ENCODE assay signal across 16 cellular contexts in the genomic region with DNA sequence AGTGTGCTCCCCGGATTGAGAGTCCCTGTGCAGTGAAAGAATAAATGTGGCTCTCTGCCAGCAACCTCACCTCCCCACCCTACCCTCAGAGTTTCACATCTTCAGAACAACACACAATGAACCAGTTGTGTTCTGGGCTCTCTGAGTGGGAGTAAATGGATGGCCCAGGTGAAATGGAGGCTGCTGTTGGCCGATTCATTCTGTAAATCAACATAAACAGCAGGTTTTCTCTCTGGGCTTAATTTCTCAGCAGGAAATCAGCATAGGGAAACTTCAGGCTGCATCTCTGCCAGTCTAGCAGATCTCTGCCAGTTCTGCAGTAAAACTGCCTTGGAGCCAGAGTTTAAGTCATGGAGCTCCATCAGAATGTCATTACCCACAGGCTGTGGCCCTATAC. TPM values are rescaled to one million over a fixed set of nuclear protein-coding genes. Genes with fewer than 3 reads are reported as not detected.
DNase-seq lines count a peak whose midpoint lies in the region; ATAC-seq and TF ChIP-seq lines count a peak whose summit lies in the region.
"Had no signal": no experiment of that assay in that cellular context is flagged by ENCODE, and none has a peak within 500 bp of the region (broad histone marks: within the 10 kb centered on the region; RNA-seq: fewer than 3 reads in every experiment).

No MANE protein-coding gene starts in this region.

- H2BK15ac ChIP-seq in H9 (ENCODE audit: low read depth, low read length) (no peak overlapping the region), mesenchymal stem cell (ENCODE audit: low read depth, poor library complexity, severe bottlenecking) (no peak overlapping the region)

- H2AK5ac ChIP-seq in H9 (ENCODE audit: insufficient read length, low read length), result no peak overlapping the region
- no peak overlapping the region for H2AK5ac ChIP-seq in mesenchymal stem cell (ENCODE audit: low read length, severe bottlenecking)

- H4K20me1 ChIP-seq in H9 (ENCODE audit: control insufficient read depth, insufficient read depth, insufficient read length), result no peaks in the 10 kb centered on the region

- H3K27me3 ChIP-seq in CD4-positive, alpha-beta memory T cell (ENCODE audit: insufficient read depth, low read length), result no peaks in the 10 kb centered on the region
- no peaks in the 10 kb centered on the region for H3K27me3 ChIP-seq in H9 (ENCODE audit: insufficient read depth, low read length)
- H3K27me3 ChIP-seq in mesenchymal stem cell (ENCODE audit: control insufficient read depth in 1 of 2, insufficient read depth in 1 of 2, low read length in 2 of 2), result peaks cover 0 to 4% of the 10 kb centered on the region in 2 experiments
- H3K27me3 ChIP-seq: gastrocnemius medialis had no signal

- no peak for ATAC-seq in GM18867 (IDR thresholded peaks at IDR 0.05; ENCODE audit: unreplicated experiment)
- ATAC-seq: gastrocnemius medialis, left lobe of liver had no signal

- H3K23me2 ChIP-seq in H9 (ENCODE audit: insufficient read length, low read depth, low read length, poor library complexity, severe bottlenecking), result no peaks in the 10 kb centered on the region

- H3K4me3 Mint-ChIP-seq in CD4-positive, alpha-beta memory T cell, result peak overlapping the region in 6 of 8 donors; percentile 25 to 69 (median 53)
- peak overlapping the region in 1 of 2 experiments; percentile 66; a peak in 2 of 5 replicates for H3K4me3 Mint-ChIP-seq in H9
- H3K4me3 Mint-ChIP-seq in activated T-helper 1 cell treated with anti-CD3 and anti-CD28 coated beads, Interleukin-12 subunit alpha, Interleukin-12 subunit beta, Interleukin-2, Interleukin-4 antibody, amounts not matched to agents 30 ng/mL and 10 ng/mL and 1 ng/mL, durations not matched to agents 14 hours and 24 hours and 36 hours, result peak overlapping the region; percentile 46

- H4K8ac ChIP-seq in H9 (replicated peaks; ENCODE audit: insufficient read length, low read depth, low read length) (no peak overlapping the region), mesenchymal stem cell (ENCODE audit: low read length) (peak overlapping the region; percentile 35)

- H3K4me2 ChIP-seq in H9 (ENCODE audit: insufficient read depth, insufficient read length, low read length) (no peak overlapping the region), mesenchymal stem cell (ENCODE audit: low read length, poor library complexity, severe bottlenecking) (no peak overlapping the region)
- H3K4me2 ChIP-seq: PC-9 had no signal

- no peak for DNase-seq in CD4-positive, alpha-beta memory T cell
- DNase-seq in H9 (no peak), mesenchymal stem cell (no peak), erythroblast (lab: John Stamatoyannopoulos, UW) (no peak), DMS79 treated with DMSO at 0.1 percent for 48 hours (lab: John Stamatoyannopoulos, UW) (no peak)
- no peak for DNase-seq in activated T-helper 1 cell treated with anti-CD3 and anti-CD28 coated beads, Interleukin-12 subunit alpha, Interleukin-12 subunit beta, Interleukin-2, Interleukin-4 antibody, amounts not matched to agents 30 ng/mL and 10 ng/mL and 1 ng/mL, durations not matched to agents 14 hours and 24 hours and 36 hours (ENCODE audit: low spot score)
- DNase-seq in activated effector memory CD4-positive, alpha-beta T cell treated with anti-CD3 and anti-CD28 coated beads, Interleukin-2, amount 50 U/mL, for 16 hours, result no peak
- DNase-seq: dermis blood vessel endothelial cell; gastrocnemius medialis; NCI-H2029; PC-9; stimulated activated naive CD4-positive, alpha-beta T cell treated with Interleukin-2 at 50 U/mL for 16 hours had no signal

- H3K4me3 ChIP-seq in CD4-positive, alpha-beta memory T cell (ENCODE audit: low read length in 2 of 2), result no peak overlapping the region
- H3K4me3 ChIP-seq in mesenchymal stem cell (ENCODE audit: insufficient read depth in 1 of 2, low read depth in 1 of 2, low read length in 2 of 2), result no peak overlapping the region
- H3K4me3 ChIP-seq: gastrocnemius medialis, HAP-1, PC-9 had no signal

- intact Hi-C loops in CD4-positive, alpha-beta memory T cell (cut with micrococcal nuclease), result no loop called here
- intact Hi-C loops in activated T-helper 1 cell treated with anti-CD3 and anti-CD28 coated beads, Interleukin-12 subunit alpha, Interleukin-12 subunit beta, Interleukin-2, Interleukin-4 antibody, amounts not matched to agents 30 ng/mL and 10 ng/mL and 1 ng/mL, durations not matched to agents 14 hours and 24 hours and 36 hours (cut with micrococcal nuclease), result no loop called here

- H2BK5ac ChIP-seq in H9 (ENCODE audit: insufficient read length, low read length), result no peak overlapping the region
- no peak overlapping the region for H2BK5ac ChIP-seq in mesenchymal stem cell (ENCODE audit: low read depth, low read length, poor library complexity, severe bottlenecking)

- H4K5ac ChIP-seq in H9 (ENCODE audit: insufficient read length, low read depth, low read length), result no peak overlapping the region

- H3K27ac ChIP-seq in CD4-positive, alpha-beta memory T cell (ENCODE audit: low read depth, low read length), result no peak overlapping the region
- H3K27ac ChIP-seq in H9 (ENCODE audit: insufficient read length, low read depth, low read length), result no peak overlapping the region
- H3K27ac ChIP-seq in mesenchymal stem cell (ENCODE audit: low read length, poor library complexity, severe bottlenecking), result no peak overlapping the region
- H3K27ac ChIP-seq: gastrocnemius medialis, parathyroid adenoma, PC-9 had no signal

- H2AFZ ChIP-seq in H9 (ENCODE audit: low read length), result no peak overlapping the region
- H2AFZ ChIP-seq in mesenchymal stem cell (ENCODE audit: low read depth, low read length), result no peak overlapping the region
- H2AFZ ChIP-seq: parathyroid adenoma, PC-9 had no signal

- H3T11ph ChIP-seq in H9 (ENCODE audit: low read length), result no peak overlapping the region

- CTCF ChIA-PET in CD4-positive, alpha-beta memory T cell (lab: Charles Lee; ENCODE audit: partially characterized antibody), result interaction anchor here (1.1 to 1.4 kb wide), 2 partner anchors 72 to 117 kb away, joined by 5 to 6 read pairs; no protein-coding TSS in a partner anchor

- H3K4me1 ChIP-seq in CD4-positive, alpha-beta memory T cell (ENCODE audit: insufficient read depth, low read length), result peaks cover 47% of the 10 kb centered on the region
- H3K4me1 ChIP-seq in H9 (ENCODE audit: insufficient read depth, low read length) (no peaks in the 10 kb centered on the region; the same call in 1 of the 2 replicates), mesenchymal stem cell (ENCODE audit: control insufficient read depth, insufficient read depth, low read depth, low read length) (peaks cover 7% of the 10 kb centered on the region)
- H3K4me1 ChIP-seq: gastrocnemius medialis, parathyroid adenoma had no signal

- peaks cover 10 to 14% of the 10 kb centered on the region in 2 donors for H3K36me3 Mint-ChIP-seq in CD4-positive, alpha-beta memory T cell
- H3K36me3 Mint-ChIP-seq in H9 (ENCODE audit: insufficient read depth in 1 of 3, low read depth in 3 of 3), result peaks cover 10 to 60% (median 53%) of the 10 kb centered on the region in 3 experiments; a peak in 6 of 7 replicates
- peaks cover 61% of the 10 kb centered on the region for H3K36me3 Mint-ChIP-seq in activated T-helper 1 cell treated with anti-CD3 and anti-CD28 coated beads, Interleukin-12 subunit alpha, Interleukin-12 subunit beta, Interleukin-2, Interleukin-4 antibody, amounts not matched to agents 30 ng/mL and 10 ng/mL and 1 ng/mL, durations not matched to agents 14 hours and 24 hours and 36 hours (ENCODE audit: low read depth)

- no peak overlapping the region for H3K18ac ChIP-seq in H9 (ENCODE audit: insufficient read length, low read depth, low read length)
- H3K18ac ChIP-seq in mesenchymal stem cell (ENCODE audit: low read depth in 1 of 2, low read length in 2 of 2), result peak overlapping the region in 1 of 2 experiments; percentile 14

- H4K91ac ChIP-seq in H9 (ENCODE audit: insufficient read length, low read depth, low read length) (no peak overlapping the region), mesenchymal stem cell (ENCODE audit: low read length) (no peak overlapping the region)

- no peaks in the 10 kb centered on the region for H3K79me2 ChIP-seq in H9 (ENCODE audit: insufficient read depth, low read length)
- H3K79me2 ChIP-seq: parathyroid adenoma had no signal

- POLR2A ChIA-PET in CD4-positive, alpha-beta memory T cell (lab: Charles Lee; ENCODE audit: partially characterized antibody), result interaction anchor here (1.2 to 1.7 kb wide), 2 partner anchors 26 to 38 kb away, joined by 3 to 4 read pairs; no protein-coding TSS in a partner anchor

- no peak overlapping the region for H3K56ac ChIP-seq in H9 (ENCODE audit: insufficient read length, low read depth, low read length)

- peaks cover 14 to 38% (median 27%) of the 10 kb centered on the region in 4 donors for H3K4me1 Mint-ChIP-seq in CD4-positive, alpha-beta memory T cell
- peaks cover 39 to 54% of the 10 kb centered on the region in 2 experiments for H3K4me1 Mint-ChIP-seq in H9
- H3K4me1 Mint-ChIP-seq in activated T-helper 1 cell treated with anti-CD3 and anti-CD28 coated beads, Interleukin-12 subunit alpha, Interleukin-12 subunit beta, Interleukin-2, Interleukin-4 antibody, amounts not matched to agents 30 ng/mL and 10 ng/mL and 1 ng/mL, durations not matched to agents 14 hours and 24 hours and 36 hours (ENCODE audit: low read depth), result peaks cover 95% of the 10 kb centered on the region

- H3K4ac ChIP-seq in H9 (ENCODE audit: low read depth, low read length) (no peak overlapping the region), mesenchymal stem cell (ENCODE audit: low read depth in 1 of 2, low read length in 2 of 2) (no peak overlapping the region)

- H3K36me3 ChIP-seq in CD4-positive, alpha-beta memory T cell (ENCODE audit: insufficient read depth, low read length), result no peaks in the 10 kb centered on the region
- no peaks in the 10 kb centered on the region for H3K36me3 ChIP-seq in mesenchymal stem cell (ENCODE audit: control insufficient read depth in 1 of 2, insufficient read depth in 2 of 2, low read depth in 1 of 2, low read length in 2 of 2)
- H3K36me3 ChIP-seq: gastrocnemius medialis had no signal

- H2BK20ac ChIP-seq in H9 (ENCODE audit: low read depth, low read length, poor library complexity, severe bottlenecking), result no peak overlapping the region

- H3K9ac ChIP-seq in H9 (ENCODE audit: extremely low read depth, insufficient read length, low read length) (no peak overlapping the region), mesenchymal stem cell (ENCODE audit: low read length) (no peak overlapping the region)
- H3K9ac ChIP-seq: parathyroid adenoma had no signal

- no peaks in the 10 kb centered on the region for H3K9me3 Mint-ChIP-seq in CD4-positive, alpha-beta memory T cell
- no peaks in the 10 kb centered on the region for H3K9me3 Mint-ChIP-seq in H9
- no peaks in the 10 kb centered on the region for H3K9me3 Mint-ChIP-seq in activated T-helper 1 cell treated with anti-CD3 and anti-CD28 coated beads, Interleukin-12 subunit alpha, Interleukin-12 subunit beta, Interleukin-2, Interleukin-4 antibody, amounts not matched to agents 30 ng/mL and 10 ng/mL and 1 ng/mL, durations not matched to agents 14 hours and 24 hours and 36 hours

- H3K23ac ChIP-seq in H9 (ENCODE audit: insufficient read length, low read depth, low read length), result no peak overlapping the region
- no peak overlapping the region for H3K23ac ChIP-seq in mesenchymal stem cell (ENCODE audit: low read length in 2 of 2)

- no peak for TF ChIP-seq POLR2A in erythroblast (IDR thresholded peaks at IDR 0.05; ENCODE audit: low read length)

- no peak for TF ChIP-seq CTCF in H9 (conservative IDR thresholded peaks at IDR 0.05)

- no peaks in the 10 kb centered on the region for H3K9me3 ChIP-seq in CD4-positive, alpha-beta memory T cell (ENCODE audit: control insufficient read depth in 1 of 2, low read length in 2 of 2)
- H3K9me3 ChIP-seq in H9 (ENCODE audit: control insufficient read depth, low read depth, low read length) (no peaks in the 10 kb centered on the region), mesenchymal stem cell (ENCODE audit: control insufficient read depth, low read length) (no peaks in the 10 kb centered on the region)
- H3K9me3 ChIP-seq: gastrocnemius medialis, HAP-1 had no signal

- no peak overlapping the region for H2BK12ac ChIP-seq in H9 (ENCODE audit: insufficient read length, low read depth, low read length)
- H2BK12ac ChIP-seq in mesenchymal stem cell (ENCODE audit: low read length in 2 of 2), result no peak overlapping the region

- peak overlapping the region in 6 of 7 donors; percentile 30 to 87 (median 80) for H3K27ac Mint-ChIP-seq in CD4-positive, alpha-beta memory T cell
- peak overlapping the region; percentile 57 to 98 (median 94); a peak in 6 of 7 replicates for H3K27ac Mint-ChIP-seq in H9
- H3K27ac Mint-ChIP-seq in activated T-helper 1 cell treated with anti-CD3 and anti-CD28 coated beads, Interleukin-12 subunit alpha, Interleukin-12 subunit beta, Interleukin-2, Interleukin-4 antibody, amounts not matched to agents 30 ng/mL and 10 ng/mL and 1 ng/mL, durations not matched to agents 14 hours and 24 hours and 36 hours, result peak overlapping the region; percentile 91

- no peaks in the 10 kb centered on the region for H3K27me3 Mint-ChIP-seq in CD4-positive, alpha-beta memory T cell
- no peaks in the 10 kb centered on the region for H3K27me3 Mint-ChIP-seq in H9 (ENCODE audit: low read depth)
- H3K27me3 Mint-ChIP-seq in activated T-helper 1 cell treated with anti-CD3 and anti-CD28 coated beads, Interleukin-12 subunit alpha, Interleukin-12 subunit beta, Interleukin-2, Interleukin-4 antibody, amounts not matched to agents 30 ng/mL and 10 ng/mL and 1 ng/mL, durations not matched to agents 14 hours and 24 hours and 36 hours (ENCODE audit: insufficient read depth), result no peaks in the 10 kb centered on the region

- no peaks in the 10 kb centered on the region for H3K79me1 ChIP-seq in H9 (ENCODE audit: insufficient read depth, low read depth, low read length, poor library complexity, severe bottlenecking)
- H3K79me1 ChIP-seq in mesenchymal stem cell (replicated peaks; ENCODE audit: low read length, poor library complexity, severe bottlenecking), result no peaks in the 10 kb centered on the region

- H2BK120ac ChIP-seq in H9 (ENCODE audit: low read depth, low read length, poor library complexity, severe bottlenecking) (no peak overlapping the region), mesenchymal stem cell (ENCODE audit: low read depth, low read length) (no peak overlapping the region)

- WGBS in H9 (ENCODE audit: extremely low coverage, insufficient read length, low lambda C conversion rate), result no CpG with 5 or more reads among the region's 2 CpGs
- WGBS in mesenchymal stem cell, result 63% methylated on average over 2 of the region's 2 CpGs

- no peak overlapping the region for H3K14ac ChIP-seq in H9 (ENCODE audit: insufficient read depth, low read length)
- H3K14ac ChIP-seq in mesenchymal stem cell (ENCODE audit: low read length in 2 of 2), result no peak overlapping the region

RNA-seq across cellular contexts. Expression of a gene that starts 54.6 kb away (rescaled TPM):
- 10 to 100 TPM; 37.2 to 40.3 TPM for total RNA-seq in CD4-positive, alpha-beta memory T cell
- polyA plus RNA-seq in CD4-positive, alpha-beta memory T cell, result 10 to 100 TPM in 1 of 2 donors, 1 to 10 TPM in 1; 1.6 to 11.6 TPM
- 35.1 and 35.7 TPM in 2 replicates for total RNA-seq in H9 (2021)
- total RNA-seq in activated T-helper 1 cell treated with anti-CD3 and anti-CD28 coated beads, Interleukin-12 subunit alpha, Interleukin-12 subunit beta, Interleukin-2, Interleukin-4 antibody, amounts not matched to agents 30 ng/mL and 10 ng/mL and 1 ng/mL, durations not matched to agents 14 hours and 24 hours and 36 hours, result 530 and 545 TPM in 2 replicates
- 58.9 TPM for polyA plus RNA-seq in mesenchymal stem cell (2013, experiment 1 of 2)
- polyA plus RNA-seq in mesenchymal stem cell (2013, experiment 2 of 2), result 58.5 TPM

Comparison
In these comparisons a context has a peak if more than half of its experiments do, and no peak if none do; other contexts are left out.
1. RNA of a gene that starts 54.6 kb away (total RNA-seq): 530 to 545 TPM in activated T-helper 1 cell treated with anti-CD3 and anti-CD28 coated beads, Interleukin-12 subunit alpha, Interleukin-12 subunit beta, Interleukin-2, Interleukin-4 antibody, amounts not matched to agents 30 ng/mL and 10 ng/mL and 1 ng/mL, durations not matched to agents 14 hours and 24 hours and 36 hours; 37.2 to 40.3 TPM in CD4-positive, alpha-beta memory T cell and 35.1 to 35.7 TPM in H9; every median in the first group is over 10 times any median in the second.
2. Peak in every context shown above with its lines, with median percentiles within 50 percentile points of each other: H3K27ac Mint-ChIP-seq.